Comparison of ENCODE assay signal across 1 cellular context in genomic region chr1:28088168-28088961, GRCh38.
TF ChIP-seq lines count a peak whose summit lies in the region.

A gene with protein sequence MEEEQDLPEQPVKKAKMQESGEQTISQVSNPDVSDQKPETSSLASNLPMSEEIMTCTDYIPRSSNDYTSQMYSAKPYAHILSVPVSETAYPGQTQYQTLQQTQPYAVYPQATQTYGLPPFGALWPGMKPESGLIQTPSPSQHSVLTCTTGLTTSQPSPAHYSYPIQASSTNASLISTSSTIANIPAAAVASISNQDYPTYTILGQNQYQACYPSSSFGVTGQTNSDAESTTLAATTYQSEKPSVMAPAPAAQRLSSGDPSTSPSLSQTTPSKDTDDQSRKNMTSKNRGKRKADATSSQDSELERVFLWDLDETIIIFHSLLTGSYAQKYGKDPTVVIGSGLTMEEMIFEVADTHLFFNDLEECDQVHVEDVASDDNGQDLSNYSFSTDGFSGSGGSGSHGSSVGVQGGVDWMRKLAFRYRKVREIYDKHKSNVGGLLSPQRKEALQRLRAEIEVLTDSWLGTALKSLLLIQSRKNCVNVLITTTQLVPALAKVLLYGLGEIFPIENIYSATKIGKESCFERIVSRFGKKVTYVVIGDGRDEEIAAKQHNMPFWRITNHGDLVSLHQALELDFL (minus strand): TSS chr1:28088610. CDS start chr1:28058026, 30,584 bp downstream.

TF ChIP-seq in GM12878, 131 proteins besides CTCF, POLR2A, EP300 and RAD21 (continued from another document and continues in another):
- TF ChIP-seq MLLT1 (IDR thresholded peaks at IDR 0.05) (peak; percentile 94), FOXK2 (IDR thresholded peaks at IDR 0.05) (no peak), YBX1 (IDR thresholded peaks at IDR 0.05) (no peak), NRF1 (conservative IDR thresholded peaks at IDR 0.05; ENCODE audit: low read depth, low read length) (peak; percentile 48), CEBPB (IDR thresholded peaks at IDR 0.05; ENCODE audit: borderline replicate concordance in 1 of 2, low read depth in 2 of 2, low read length in 2 of 2) (no peak), SREBF2 (IDR thresholded peaks at IDR 0.05; ENCODE audit: low read length) (no peak), HDAC6 (IDR thresholded peaks at IDR 0.05; ENCODE audit: unreplicated experiment) (no peak), IKZF1 (conservative IDR thresholded peaks at IDR 0.05) (peak; percentile 72), MYB (IDR thresholded peaks at IDR 0.05; ENCODE audit: borderline replicate concordance, low read depth, low read length) (no peak), EZH2 (IDR thresholded peaks at IDR 0.05; ENCODE audit: borderline replicate concordance, control insufficient read depth, low read depth, low read length) (no peak), TCF3 (IDR thresholded peaks at IDR 0.05; ENCODE audit: borderline replicate concordance, insufficient read depth, low read depth, low read length) (no peak), ZBED1 (IDR thresholded peaks at IDR 0.05; ENCODE audit: borderline replicate concordance) (no peak), ESRRA (IDR thresholded peaks at IDR 0.05; ENCODE audit: low read length) (no peak), LARP7 (IDR thresholded peaks at IDR 0.05) (no peak; the same call in 1 of the 2 replicates), PAX5 (IDR thresholded peaks at IDR 0.05; ENCODE audit: borderline replicate concordance, low read depth, low read length) (peak; percentile 61; the same call in 1 of the 2 replicates), HDAC2 (IDR thresholded peaks at IDR 0.05) (no peak), SREBF1 (IDR thresholded peaks at IDR 0.05; ENCODE audit: low read length) (peak; percentile 43; the same call in 1 of the 2 replicates), SMAD5 (IDR thresholded peaks at IDR 0.05; ENCODE audit: low read depth) (peak; percentile 80; the same call in 1 of the 2 replicates), ZBTB4 (CRISPR knock-in tag; IDR thresholded peaks at IDR 0.05) (no peak), ZNF687 (IDR thresholded peaks at IDR 0.05) (peak; percentile 97), MYC (IDR thresholded peaks at IDR 0.05; ENCODE audit: insufficient read depth, insufficient read length, insufficient replicate concordance, low read length, severe bottlenecking) (no peak), SMC3 (IDR thresholded peaks at IDR 0.05; ENCODE audit: borderline replicate concordance, low read length) (no peak)
- TF ChIP-seq, protein P1, sequence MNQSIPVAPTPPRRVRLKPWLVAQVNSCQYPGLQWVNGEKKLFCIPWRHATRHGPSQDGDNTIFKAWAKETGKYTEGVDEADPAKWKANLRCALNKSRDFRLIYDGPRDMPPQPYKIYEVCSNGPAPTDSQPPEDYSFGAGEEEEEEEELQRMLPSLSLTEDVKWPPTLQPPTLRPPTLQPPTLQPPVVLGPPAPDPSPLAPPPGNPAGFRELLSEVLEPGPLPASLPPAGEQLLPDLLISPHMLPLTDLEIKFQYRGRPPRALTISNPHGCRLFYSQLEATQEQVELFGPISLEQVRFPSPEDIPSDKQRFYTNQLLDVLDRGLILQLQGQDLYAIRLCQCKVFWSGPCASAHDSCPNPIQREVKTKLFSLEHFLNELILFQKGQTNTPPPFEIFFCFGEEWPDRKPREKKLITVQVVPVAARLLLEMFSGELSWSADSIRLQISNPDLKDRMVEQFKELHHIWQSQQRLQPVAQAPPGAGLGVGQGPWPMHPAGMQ (IDR thresholded peaks at IDR 0.05; ENCODE audit: borderline replicate concordance) = no peak
- TF ChIP-seq, protein P2, sequence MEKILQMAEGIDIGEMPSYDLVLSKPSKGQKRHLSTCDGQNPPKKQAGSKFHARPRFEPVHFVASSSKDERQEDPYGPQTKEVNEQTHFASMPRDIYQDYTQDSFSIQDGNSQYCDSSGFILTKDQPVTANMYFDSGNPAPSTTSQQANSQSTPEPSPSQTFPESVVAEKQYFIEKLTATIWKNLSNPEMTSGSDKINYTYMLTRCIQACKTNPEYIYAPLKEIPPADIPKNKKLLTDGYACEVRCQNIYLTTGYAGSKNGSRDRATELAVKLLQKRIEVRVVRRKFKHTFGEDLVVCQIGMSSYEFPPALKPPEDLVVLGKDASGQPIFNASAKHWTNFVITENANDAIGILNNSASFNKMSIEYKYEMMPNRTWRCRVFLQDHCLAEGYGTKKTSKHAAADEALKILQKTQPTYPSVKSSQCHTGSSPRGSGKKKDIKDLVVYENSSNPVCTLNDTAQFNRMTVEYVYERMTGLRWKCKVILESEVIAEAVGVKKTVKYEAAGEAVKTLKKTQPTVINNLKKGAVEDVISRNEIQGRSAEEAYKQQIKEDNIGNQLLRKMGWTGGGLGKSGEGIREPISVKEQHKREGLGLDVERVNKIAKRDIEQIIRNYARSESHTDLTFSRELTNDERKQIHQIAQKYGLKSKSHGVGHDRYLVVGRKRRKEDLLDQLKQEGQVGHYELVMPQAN (conservative IDR thresholded peaks at IDR 0.05) = peak; percentile 75
- TF ChIP-seq, protein P3, sequence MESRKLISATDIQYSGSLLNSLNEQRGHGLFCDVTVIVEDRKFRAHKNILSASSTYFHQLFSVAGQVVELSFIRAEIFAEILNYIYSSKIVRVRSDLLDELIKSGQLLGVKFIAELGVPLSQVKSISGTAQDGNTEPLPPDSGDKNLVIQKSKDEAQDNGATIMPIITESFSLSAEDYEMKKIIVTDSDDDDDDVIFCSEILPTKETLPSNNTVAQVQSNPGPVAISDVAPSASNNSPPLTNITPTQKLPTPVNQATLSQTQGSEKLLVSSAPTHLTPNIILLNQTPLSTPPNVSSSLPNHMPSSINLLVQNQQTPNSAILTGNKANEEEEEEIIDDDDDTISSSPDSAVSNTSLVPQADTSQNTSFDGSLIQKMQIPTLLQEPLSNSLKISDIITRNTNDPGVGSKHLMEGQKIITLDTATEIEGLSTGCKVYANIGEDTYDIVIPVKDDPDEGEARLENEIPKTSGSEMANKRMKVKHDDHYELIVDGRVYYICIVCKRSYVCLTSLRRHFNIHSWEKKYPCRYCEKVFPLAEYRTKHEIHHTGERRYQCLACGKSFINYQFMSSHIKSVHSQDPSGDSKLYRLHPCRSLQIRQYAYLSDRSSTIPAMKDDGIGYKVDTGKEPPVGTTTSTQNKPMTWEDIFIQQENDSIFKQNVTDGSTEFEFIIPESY (IDR thresholded peaks at IDR 0.05) = no peak; the same call in 1 of the 2 replicates
- TF ChIP-seq, protein P4, sequence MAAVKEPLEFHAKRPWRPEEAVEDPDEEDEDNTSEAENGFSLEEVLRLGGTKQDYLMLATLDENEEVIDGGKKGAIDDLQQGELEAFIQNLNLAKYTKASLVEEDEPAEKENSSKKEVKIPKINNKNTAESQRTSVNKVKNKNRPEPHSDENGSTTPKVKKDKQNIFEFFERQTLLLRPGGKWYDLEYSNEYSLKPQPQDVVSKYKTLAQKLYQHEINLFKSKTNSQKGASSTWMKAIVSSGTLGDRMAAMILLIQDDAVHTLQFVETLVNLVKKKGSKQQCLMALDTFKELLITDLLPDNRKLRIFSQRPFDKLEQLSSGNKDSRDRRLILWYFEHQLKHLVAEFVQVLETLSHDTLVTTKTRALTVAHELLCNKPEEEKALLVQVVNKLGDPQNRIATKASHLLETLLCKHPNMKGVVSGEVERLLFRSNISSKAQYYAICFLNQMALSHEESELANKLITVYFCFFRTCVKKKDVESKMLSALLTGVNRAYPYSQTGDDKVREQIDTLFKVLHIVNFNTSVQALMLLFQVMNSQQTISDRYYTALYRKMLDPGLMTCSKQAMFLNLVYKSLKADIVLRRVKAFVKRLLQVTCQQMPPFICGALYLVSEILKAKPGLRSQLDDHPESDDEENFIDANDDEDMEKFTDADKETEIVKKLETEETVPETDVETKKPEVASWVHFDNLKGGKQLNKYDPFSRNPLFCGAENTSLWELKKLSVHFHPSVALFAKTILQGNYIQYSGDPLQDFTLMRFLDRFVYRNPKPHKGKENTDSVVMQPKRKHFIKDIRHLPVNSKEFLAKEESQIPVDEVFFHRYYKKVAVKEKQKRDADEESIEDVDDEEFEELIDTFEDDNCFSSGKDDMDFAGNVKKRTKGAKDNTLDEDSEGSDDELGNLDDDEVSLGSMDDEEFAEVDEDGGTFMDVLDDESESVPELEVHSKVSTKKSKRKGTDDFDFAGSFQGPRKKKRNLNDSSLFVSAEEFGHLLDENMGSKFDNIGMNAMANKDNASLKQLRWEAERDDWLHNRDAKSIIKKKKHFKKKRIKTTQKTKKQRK (IDR thresholded peaks at IDR 0.05; ENCODE audit: low read depth, low read length) = no peak
- TF ChIP-seq, protein P5, sequence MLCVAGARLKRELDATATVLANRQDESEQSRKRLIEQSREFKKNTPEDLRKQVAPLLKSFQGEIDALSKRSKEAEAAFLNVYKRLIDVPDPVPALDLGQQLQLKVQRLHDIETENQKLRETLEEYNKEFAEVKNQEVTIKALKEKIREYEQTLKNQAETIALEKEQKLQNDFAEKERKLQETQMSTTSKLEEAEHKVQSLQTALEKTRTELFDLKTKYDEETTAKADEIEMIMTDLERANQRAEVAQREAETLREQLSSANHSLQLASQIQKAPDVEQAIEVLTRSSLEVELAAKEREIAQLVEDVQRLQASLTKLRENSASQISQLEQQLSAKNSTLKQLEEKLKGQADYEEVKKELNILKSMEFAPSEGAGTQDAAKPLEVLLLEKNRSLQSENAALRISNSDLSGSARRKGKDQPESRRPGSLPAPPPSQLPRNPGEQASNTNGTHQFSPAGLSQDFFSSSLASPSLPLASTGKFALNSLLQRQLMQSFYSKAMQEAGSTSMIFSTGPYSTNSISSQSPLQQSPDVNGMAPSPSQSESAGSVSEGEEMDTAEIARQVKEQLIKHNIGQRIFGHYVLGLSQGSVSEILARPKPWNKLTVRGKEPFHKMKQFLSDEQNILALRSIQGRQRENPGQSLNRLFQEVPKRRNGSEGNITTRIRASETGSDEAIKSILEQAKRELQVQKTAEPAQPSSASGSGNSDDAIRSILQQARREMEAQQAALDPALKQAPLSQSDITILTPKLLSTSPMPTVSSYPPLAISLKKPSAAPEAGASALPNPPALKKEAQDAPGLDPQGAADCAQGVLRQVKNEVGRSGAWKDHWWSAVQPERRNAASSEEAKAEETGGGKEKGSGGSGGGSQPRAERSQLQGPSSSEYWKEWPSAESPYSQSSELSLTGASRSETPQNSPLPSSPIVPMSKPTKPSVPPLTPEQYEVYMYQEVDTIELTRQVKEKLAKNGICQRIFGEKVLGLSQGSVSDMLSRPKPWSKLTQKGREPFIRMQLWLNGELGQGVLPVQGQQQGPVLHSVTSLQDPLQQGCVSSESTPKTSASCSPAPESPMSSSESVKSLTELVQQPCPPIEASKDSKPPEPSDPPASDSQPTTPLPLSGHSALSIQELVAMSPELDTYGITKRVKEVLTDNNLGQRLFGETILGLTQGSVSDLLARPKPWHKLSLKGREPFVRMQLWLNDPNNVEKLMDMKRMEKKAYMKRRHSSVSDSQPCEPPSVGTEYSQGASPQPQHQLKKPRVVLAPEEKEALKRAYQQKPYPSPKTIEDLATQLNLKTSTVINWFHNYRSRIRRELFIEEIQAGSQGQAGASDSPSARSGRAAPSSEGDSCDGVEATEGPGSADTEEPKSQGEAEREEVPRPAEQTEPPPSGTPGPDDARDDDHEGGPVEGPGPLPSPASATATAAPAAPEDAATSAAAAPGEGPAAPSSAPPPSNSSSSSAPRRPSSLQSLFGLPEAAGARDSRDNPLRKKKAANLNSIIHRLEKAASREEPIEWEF (IDR thresholded peaks at IDR 0.05; ENCODE audit: insufficient replicate concordance, low read depth, low read length) = peak; percentile 23
